ENCODE assay signal across 1 cellular context in the genomic region with DNA sequence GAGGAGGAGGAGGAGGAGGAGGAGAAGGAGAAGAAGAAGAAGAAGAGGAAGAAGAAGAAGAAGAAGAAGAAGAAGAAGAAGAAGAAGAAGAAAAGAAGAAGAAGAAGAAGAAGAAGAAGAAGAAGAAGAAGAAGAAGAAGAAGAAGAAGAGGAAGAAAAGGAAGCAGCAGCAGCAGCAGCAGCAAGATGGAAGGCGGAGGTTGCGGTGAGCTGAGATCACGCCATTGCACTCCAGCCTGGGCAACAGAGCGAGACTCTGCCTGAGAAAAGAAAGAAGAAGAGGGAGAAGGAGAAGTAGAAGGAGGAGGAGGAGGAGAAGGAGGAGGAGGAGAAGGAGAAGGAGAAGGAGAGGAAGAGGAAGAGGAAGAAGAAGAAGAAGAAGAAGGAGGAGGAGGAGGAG. TPM values are rescaled to one million over a fixed set of nuclear protein-coding genes. Genes with fewer than 3 reads are reported as not detected.
"Had no signal": no experiment of that assay in that cellular context is flagged by ENCODE, and none has a peak within 500 bp of the region (broad histone marks: within the 10 kb centered on the region; RNA-seq: fewer than 3 reads in every experiment).

No MANE protein-coding gene starts in this region.

RNA-seq across cellular contexts. Expression of a gene that starts 55.7 kb away (rescaled TPM):
- total RNA-seq: K562 had no signal
- polyA plus RNA-seq: K562 had no signal
